Comparison of ENCODE assay signal across 16 cellular contexts in genomic region chr12:53265783-53266182, GRCh38. TPM values are rescaled to one million over a fixed set of nuclear protein-coding genes. Genes with fewer than 3 reads are reported as not detected.
"Had no signal": no experiment of that assay in that cellular context is flagged by ENCODE, and none has a peak within 500 bp of the region (broad histone marks: within the 10 kb centered on the region; RNA-seq: fewer than 3 reads in every experiment).

No MANE protein-coding gene starts in this region.

- H3K27ac ChIP-seq: ascending aorta, gastroesophageal sphincter, suprapubic skin, upper lobe of left lung had no signal

- DNase-seq: activated naive CD8-positive, alpha-beta T cell treated with anti-CD3 and anti-CD28 coated beads, Interleukin-2, amount 50 U/mL, for 24 hours; left ventricle myocardium superior; mesenchymal stem cell; nephron progenitor cell; stimulated activated CD4-positive, alpha-beta T cell treated with anti-CD3 and anti-CD28 coated beads, Interleukin-2, amount 100 ng/mL, for 48 hours; stimulated activated CD8-positive, alpha-beta memory T cell treated with anti-CD3 and anti-CD28 coated beads, Interleukin-4, amount 100 ng/mL, for 48 hours; stimulated activated naive CD8-positive, alpha-beta T cell treated with anti-CD3 and anti-CD28 coated beads, Interleukin-15, Interleukin-2, amounts not matched to agents 100 U/mL and 50 U/mL, for 24 hours; T-helper 2 cell; upper lobe of left lung had no signal

- H3K27me3 ChIP-seq: ascending aorta, gastroesophageal sphincter, suprapubic skin, upper lobe of left lung had no signal

- H3K36me3 ChIP-seq: ascending aorta, gastroesophageal sphincter, suprapubic skin, upper lobe of left lung had no signal

- FAIRE-seq: colon, endothelial cell of umbilical vein, keratinocyte had no signal

- H3K9me3 Mint-ChIP-seq: activated naive CD8-positive, alpha-beta T cell treated with anti-CD3 and anti-CD28 coated beads, Interleukin-2, amount 50 U/mL, for 24 hours; nephron progenitor cell had no signal

- H3K27me3 Mint-ChIP-seq: activated naive CD8-positive, alpha-beta T cell treated with anti-CD3 and anti-CD28 coated beads, Interleukin-2, amount 50 U/mL, for 24 hours had no signal

- ATAC-seq: activated CD4-positive, CD25-positive, alpha-beta regulatory T cell treated with anti-CD3 and anti-CD28 coated beads, Interleukin-2, amount 50 U/mL, for 24 hours; activated naive CD8-positive, alpha-beta T cell treated with anti-CD3 and anti-CD28 coated beads, Interleukin-2, amount 50 U/mL, for 24 hours; gastroesophageal sphincter; left ventricle myocardium superior; stimulated activated naive CD8-positive, alpha-beta T cell treated with anti-CD3 and anti-CD28 coated beads, Interleukin-15, Interleukin-2, amounts not matched to agents 100 U/mL and 50 U/mL, for 24 hours had no signal

- H3K4me3 Mint-ChIP-seq: activated naive CD8-positive, alpha-beta T cell treated with anti-CD3 and anti-CD28 coated beads, Interleukin-2, amount 50 U/mL, for 24 hours; nephron progenitor cell had no signal

- H3K27ac Mint-ChIP-seq: activated naive CD8-positive, alpha-beta T cell treated with anti-CD3 and anti-CD28 coated beads, Interleukin-2, amount 50 U/mL, for 24 hours; nephron progenitor cell had no signal

- H3K4me1 ChIP-seq: ascending aorta had no signal

- H3K4me3 ChIP-seq: ascending aorta, gastroesophageal sphincter, suprapubic skin, upper lobe of left lung had no signal

- H3K9me3 ChIP-seq: ascending aorta, gastroesophageal sphincter, suprapubic skin, upper lobe of left lung had no signal

RNA-seq across cellular contexts. Expression of gene ESPL1, which starts 2.3 kb away (rescaled TPM):
- total RNA-seq: ascending aorta had no signal
